In genomic region chr1:165697881-165698842, GRCh38 we compare ENCODE assay signal across 1 cellular context.
A peak's percentile ranks its signal among the peaks of the same experiment; 100 is the strongest.
TF ChIP-seq lines count a peak whose summit lies in the region.

ALDH9A1 (minus strand) TSS chr1:165698562; CDS start chr1:165698558, 4 bp downstream.

TF ChIP-seq in HepG2, 621 proteins besides CTCF, POLR2A, EP300 and RAD21 (continued from another document and continues in another):
- no peak for TF ChIP-seq NFAT5 (CRISPR knock-in tag; IDR thresholded peaks at IDR 0.05)
- TF ChIP-seq DNMT3B (CRISPR knock-in tag; conservative IDR thresholded peaks at IDR 0.05) = no peak
- no peak for TF ChIP-seq ZNF878 (CRISPR knock-in tag; IDR thresholded peaks at IDR 0.05)
- no peak for TF ChIP-seq CREM (IDR thresholded peaks at IDR 0.05)
- peak; percentile 33; the same call in 1 of the 2 replicates for TF ChIP-seq CREM (CRISPR knock-in tag; IDR thresholded peaks at IDR 0.05)
- no peak for TF ChIP-seq NONO (IDR thresholded peaks at IDR 0.05)
- TF ChIP-seq NONO (CRISPR knock-in tag; conservative IDR thresholded peaks at IDR 0.05) = peak; percentile 88
- TF ChIP-seq GATAD2A (CRISPR knock-in tag; IDR thresholded peaks at IDR 0.05) = peak; percentile 19; the same call in 1 of the 2 replicates
- TF ChIP-seq ZNF30 (CRISPR knock-in tag; IDR thresholded peaks at IDR 0.05) = peak; percentile 69
- TF ChIP-seq ZNF260 (CRISPR knock-in tag; IDR thresholded peaks at IDR 0.05; ENCODE audit: borderline replicate concordance, low read depth) = no peak
- no peak for TF ChIP-seq ZBTB37 (CRISPR knock-in tag; IDR thresholded peaks at IDR 0.05)
- TF ChIP-seq HNRNPK (IDR thresholded peaks at IDR 0.05; ENCODE audit: low read depth, low read length, poor library complexity, severe bottlenecking) = no peak
- no peak for TF ChIP-seq AFF4 (CRISPR knock-in tag; IDR thresholded peaks at IDR 0.05)
- no peak for TF ChIP-seq AKNA (CRISPR knock-in tag; IDR thresholded peaks at IDR 0.05; ENCODE audit: borderline replicate concordance)
- TF ChIP-seq RXRA (CRISPR knock-in tag; IDR thresholded peaks at IDR 0.05) = peak; percentile 68; the same call in 1 of the 2 replicates
- TF ChIP-seq BORCS8-MEF2B (CRISPR knock-in tag; IDR thresholded peaks at IDR 0.05) = no peak
- TF ChIP-seq ATRX (CRISPR knock-in tag; IDR thresholded peaks at IDR 0.05; ENCODE audit: borderline replicate concordance) = no peak
- TF ChIP-seq TERF1 (CRISPR knock-in tag; IDR thresholded peaks at IDR 0.05) = no peak
- TF ChIP-seq ZBTB42 (CRISPR knock-in tag; IDR thresholded peaks at IDR 0.05) = 0 out of 2 replicates have a peak, but pooled peaks have one; percentile 72
- peak; percentile 84 for TF ChIP-seq ZNF329 (CRISPR knock-in tag; IDR thresholded peaks at IDR 0.05; ENCODE audit: low read depth)
- no peak for TF ChIP-seq FOXA1 (IDR thresholded peaks at IDR 0.05)
- TF ChIP-seq FOXA1 (CRISPR knock-in tag; IDR thresholded peaks at IDR 0.05) = no peak
- no peak for TF ChIP-seq ZFP36 (IDR thresholded peaks at IDR 0.05; ENCODE audit: borderline replicate concordance, low read depth, low read length, partially characterized antibody)
- no peak for TF ChIP-seq ZNF569 (CRISPR knock-in tag; IDR thresholded peaks at IDR 0.05; ENCODE audit: borderline replicate concordance)
- no peak for TF ChIP-seq ZNF775 (CRISPR knock-in tag; IDR thresholded peaks at IDR 0.05; ENCODE audit: borderline replicate concordance)
- peak; percentile 25; the same call in 1 of the 2 replicates for TF ChIP-seq ZNF317 (CRISPR knock-in tag; IDR thresholded peaks at IDR 0.05)
- 0 out of 2 replicates have a peak, but pooled peaks have one; percentile 41 for TF ChIP-seq ZNF766 (CRISPR knock-in tag; IDR thresholded peaks at IDR 0.05; ENCODE audit: borderline replicate concordance)
- no peak for TF ChIP-seq SNRNP70 (IDR thresholded peaks at IDR 0.05; ENCODE audit: low read depth, low read length)
- TF ChIP-seq ZC3H13 (CRISPR knock-in tag; IDR thresholded peaks at IDR 0.05) = peak; percentile 81
- TF ChIP-seq ZBTB46 (CRISPR knock-in tag; IDR thresholded peaks at IDR 0.05; ENCODE audit: borderline replicate concordance) = no peak
- TF ChIP-seq TIGD3 (CRISPR knock-in tag; IDR thresholded peaks at IDR 0.05; ENCODE audit: borderline replicate concordance) = no peak
- TF ChIP-seq TRIM22 (IDR thresholded peaks at IDR 0.05) = no peak
- no peak for TF ChIP-seq TRAFD1 (CRISPR knock-in tag; IDR thresholded peaks at IDR 0.05; ENCODE audit: borderline replicate concordance)
- no peak for TF ChIP-seq RFX1 (IDR thresholded peaks at IDR 0.05)
